ENCODE assay signal across 19 cellular contexts in genomic region chr17:42493324-42493723, GRCh38.
"Had no signal": no experiment of that assay in that cellular context is flagged by ENCODE, and none has a peak within 500 bp of the region (broad histone marks: within the 10 kb centered on the region; RNA-seq: fewer than 3 reads in every experiment).

No MANE protein-coding gene starts in this region.

- H3K4me3 Mint-ChIP-seq: activated T-cell treated with anti-CD3 and anti-CD28 coated beads, Interleukin-2, amount 50 U/mL, for 72 hours; dendritic cell treated with granulocyte-macrophage colony-stimulating factor and Interleukin-4, amounts not matched to agents 40 ng/mL and 50 ng/mL, for 4 days; mesothelial cell of epicardium; stimulated activated effector memory CD8-positive, alpha-beta T cell treated with anti-CD3 and anti-CD28 coated beads, Interleukin-12 subunit alpha, Interleukin-12 subunit beta, amount 100 ng/mL, for 72 hours; type B pancreatic cell had no signal

- H3K4me1 ChIP-seq: stomach had no signal

- H3K27ac ChIP-seq: stomach had no signal

- H3K9me3 ChIP-seq: stomach had no signal

- H3K27me3 ChIP-seq: stomach had no signal

- FAIRE-seq: astrocyte had no signal

- H3K4me2 ChIP-seq: smooth muscle cell had no signal

- H3K27me3 Mint-ChIP-seq: dendritic cell treated with granulocyte-macrophage colony-stimulating factor and Interleukin-4, amounts not matched to agents 40 ng/mL and 50 ng/mL, for 4 days; type B pancreatic cell had no signal

- H3K4me3 ChIP-seq: smooth muscle cell, stomach had no signal

- ATAC-seq: activated T-cell treated with anti-CD3 and anti-CD28 coated beads, Interleukin-2, amount 50 U/mL, for 72 hours; left colon; sciatic nerve; stimulated activated effector memory CD8-positive, alpha-beta T cell treated with anti-CD3 and anti-CD28 coated beads, Interleukin-12 subunit alpha, Interleukin-12 subunit beta, amount 100 ng/mL, for 72 hours had no signal

- DNase-seq: activated CD4-positive, alpha-beta T cell treated with anti-CD3 and anti-CD28 coated beads for 1 hour; activated effector memory CD4-positive, alpha-beta T cell treated with anti-CD3 and anti-CD28 coated beads, Interleukin-2, amount 50 U/mL, for 16 hours; activated naive CD4-positive, alpha-beta T cell treated with anti-CD3 and anti-CD28 coated beads, Interleukin-2, amount 50 U/mL, for 16 hours; activated T-cell treated with anti-CD3 and anti-CD28 coated beads, Interleukin-2, amount 50 U/mL, for 72 hours; effector CD8-positive, alpha-beta T cell; foreskin melanocyte; glutamatergic neuron; hippocampal formation; islet precursor cell; left colon; stimulated activated CD4-positive, alpha-beta T cell treated with anti-CD3 and anti-CD28 coated beads, Interleukin-4, amount 100 ng/mL, for 24 hours; stomach had no signal

- H3K9me3 Mint-ChIP-seq: activated T-cell treated with anti-CD3 and anti-CD28 coated beads, Interleukin-2, amount 50 U/mL, for 72 hours; dendritic cell treated with granulocyte-macrophage colony-stimulating factor and Interleukin-4, amounts not matched to agents 40 ng/mL and 50 ng/mL, for 4 days; mesothelial cell of epicardium; stimulated activated effector memory CD8-positive, alpha-beta T cell treated with anti-CD3 and anti-CD28 coated beads, Interleukin-12 subunit alpha, Interleukin-12 subunit beta, amount 100 ng/mL, for 72 hours; type B pancreatic cell had no signal

- H3K27ac Mint-ChIP-seq: activated T-cell treated with anti-CD3 and anti-CD28 coated beads, Interleukin-2, amount 50 U/mL, for 72 hours; dendritic cell treated with granulocyte-macrophage colony-stimulating factor and Interleukin-4, amounts not matched to agents 40 ng/mL and 50 ng/mL, for 4 days; mesothelial cell of epicardium; stimulated activated effector memory CD8-positive, alpha-beta T cell treated with anti-CD3 and anti-CD28 coated beads, Interleukin-12 subunit alpha, Interleukin-12 subunit beta, amount 100 ng/mL, for 72 hours; type B pancreatic cell had no signal
